ENCODE assay signal across 22 cellular contexts in the genomic region with DNA sequence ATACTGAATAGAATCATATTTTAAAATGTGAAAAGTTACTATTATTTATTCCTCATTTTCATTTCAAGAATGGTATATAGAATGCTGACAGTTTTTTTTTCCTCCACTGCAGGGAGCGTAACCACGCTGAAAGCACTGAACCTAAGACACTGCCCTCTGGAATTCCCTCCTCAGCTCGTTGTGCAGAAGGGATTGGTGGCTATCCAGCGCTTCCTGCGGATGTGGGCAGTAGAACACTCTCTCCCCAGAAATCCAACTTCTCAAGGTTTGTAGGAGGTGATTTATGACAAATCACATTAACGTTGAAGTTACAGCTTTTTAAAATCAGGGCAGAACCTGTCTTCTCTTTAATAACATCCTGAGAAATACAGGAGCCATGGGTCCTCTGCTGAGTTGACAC.
"Had no signal": no experiment of that assay in that cellular context is flagged by ENCODE, and none has a peak within 500 bp of the region (broad histone marks: within the 10 kb centered on the region; RNA-seq: fewer than 3 reads in every experiment).

No MANE protein-coding gene starts in this region.

- H3K27ac Mint-ChIP-seq: immature natural killer cell, mesothelial cell of epicardium had no signal

- H3K4me1 ChIP-seq: esophagus muscularis mucosa, foreskin keratinocyte, gastroesophageal sphincter, heart left ventricle, left lung, lower lobe of right lung had no signal

- H3K4me1 Mint-ChIP-seq: mesothelial cell of epicardium had no signal

- DNase-seq: dermis blood vessel endothelial cell; effector CD4-positive, alpha-beta T cell; effector memory CD4-positive, alpha-beta T cell; foreskin keratinocyte; heart left ventricle; hypothalamus; immature natural killer cell; islet precursor cell; kidney; kidney glomerular epithelial cell; left lung; left ventricle myocardium superior; lower lobe of right lung; mesenchymal stem cell; mucosa of descending colon had no signal

- H3K79me2 ChIP-seq: hepatocyte had no signal

- H3K27ac ChIP-seq: coronary artery, dorsolateral prefrontal cortex, esophagus muscularis mucosa, foreskin keratinocyte, gastroesophageal sphincter, heart left ventricle, hepatocyte, left lung, lower lobe of right lung had no signal

- H3K4me3 ChIP-seq: coronary artery, dorsolateral prefrontal cortex, esophagus muscularis mucosa, gastroesophageal sphincter, heart left ventricle, hepatocyte, left lung, lower lobe of right lung, mucosa of descending colon had no signal

- H3K9me3 ChIP-seq: esophagus muscularis mucosa, gastroesophageal sphincter, heart left ventricle, left lung, lower lobe of right lung had no signal

- ATAC-seq: foreskin keratinocyte, gastroesophageal sphincter, heart left ventricle, left colon, left lung, left ventricle myocardium superior, lower lobe of right lung, mucosa of descending colon had no signal

- H3K9me3 Mint-ChIP-seq: immature natural killer cell had no signal

- H3K27me3 ChIP-seq: dorsolateral prefrontal cortex, esophagus muscularis mucosa, foreskin keratinocyte, gastroesophageal sphincter, heart left ventricle, hepatocyte, left lung had no signal

- H3K4me2 ChIP-seq: hepatocyte had no signal

- H2AFZ ChIP-seq: hepatocyte had no signal

- H3K4me3 Mint-ChIP-seq: immature natural killer cell, mesothelial cell of epicardium had no signal
